In the genomic region with DNA sequence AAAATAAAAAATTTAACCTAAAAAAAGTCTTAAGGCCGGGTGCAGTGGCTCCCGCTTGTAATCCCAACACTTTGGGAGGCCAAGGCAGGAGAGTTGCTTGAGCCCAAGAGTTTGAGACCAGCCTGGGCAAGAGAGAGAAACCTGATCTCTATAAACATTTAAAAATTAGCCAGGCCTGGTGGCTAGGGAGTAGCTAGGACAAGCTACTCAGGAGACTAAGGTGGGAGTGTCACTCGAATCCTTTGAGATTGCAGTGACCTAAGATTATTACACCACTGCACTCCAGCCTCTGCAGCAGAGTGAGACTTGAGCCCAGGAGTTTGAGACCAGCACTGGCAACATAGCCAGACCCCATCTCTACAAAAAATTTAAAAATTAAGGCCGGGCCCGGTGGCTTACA, we compare ENCODE assay signal across 9 cellular contexts. TPM values are rescaled to one million over a fixed set of nuclear protein-coding genes. Genes with fewer than 3 reads are reported as not detected.
DNase-seq lines count a peak whose midpoint lies in the region; ATAC-seq, FAIRE-seq and TF ChIP-seq lines count a peak whose summit lies in the region.
"Had no signal": no experiment of that assay in that cellular context is flagged by ENCODE, and none has a peak within 500 bp of the region (broad histone marks: within the 10 kb centered on the region; RNA-seq: fewer than 3 reads in every experiment).

No MANE protein-coding gene starts in this region.

- H3K36me3 ChIP-seq in DND-41 (ENCODE audit: insufficient read depth, low read length) (peaks cover 40% of the 10 kb centered on the region), PC-3 (ENCODE audit: low read depth, low read length) (peaks cover 3% of the 10 kb centered on the region; the same call in 1 of the 2 replicates), pancreas (peaks cover 0 to 10% (median 9%) of the 10 kb centered on the region in 3 donors)

- CTCF ChIA-PET in PC-3 (lab: Charles Lee) = interaction anchor here (1.8 kb wide), 1 partner anchor 42 kb away, joined by 6 read pairs; no protein-coding TSS in a partner anchor

- H3K9me3 ChIP-seq in DND-41 (ENCODE audit: insufficient read depth, low read length, severe bottlenecking) (no peaks in the 10 kb centered on the region), PC-3 (ENCODE audit: low read length) (no peaks in the 10 kb centered on the region), pancreas (no peaks in the 10 kb centered on the region)

- H3K9ac ChIP-seq in DND-41 (ENCODE audit: low read depth, low read length) (peak overlapping the region; percentile 70), PC-3 (ENCODE audit: low read length) (peak overlapping the region; percentile 94)

- POLR2A ChIA-PET in PC-3 (lab: Charles Lee; ENCODE audit: unreplicated experiment) = no interaction called here

- H3K4me1 ChIP-seq in DND-41 (ENCODE audit: insufficient read depth, low read length) (peaks cover 56% of the 10 kb centered on the region), PC-3 (ENCODE audit: insufficient read depth, low read length) (peaks cover 10% of the 10 kb centered on the region; the same call in 1 of the 2 replicates), pancreas (peaks cover 6 to 25% (median 6%) of the 10 kb centered on the region in 3 donors)

- no peak for ATAC-seq in DND-41 (ENCODE audit: insufficient read depth, low read depth)
- peak; percentile 9; the same call in 1 of the 2 replicates for ATAC-seq in PC-3
- ATAC-seq in pancreas = no peak
- no peak for ATAC-seq in HG03439 (IDR thresholded peaks at IDR 0.05; ENCODE audit: unreplicated experiment)

- H3K27ac ChIP-seq in DND-41 (ENCODE audit: low read length) = peak overlapping the region; percentile 97
- H3K27ac ChIP-seq in PC-3 (ENCODE audit: low read length) = peak overlapping the region; percentile 86; the same call in 1 of the 2 replicates
- H3K27ac ChIP-seq in pancreas = peak overlapping the region in 1 of 4 donors; percentile 98

- H3K27me3 ChIP-seq in DND-41 (ENCODE audit: insufficient read depth, low read length, poor library complexity) (no peaks in the 10 kb centered on the region), PC-3 (ENCODE audit: low read length) (no peaks in the 10 kb centered on the region), pancreas (no peaks in the 10 kb centered on the region)

- peak overlapping the region; percentile 55 to 65; a peak in 3 of 4 replicates for H3K4me3 ChIP-seq in DND-41 (ENCODE audit: low read depth in 1 of 2, low read length in 2 of 2)
- peak overlapping the region; percentile 76 for H3K4me3 ChIP-seq in PC-3 (ENCODE audit: low read length)
- H3K4me3 ChIP-seq in epithelial cell of esophagus (ENCODE audit: low read length) = peak overlapping the region; percentile 99
- peak overlapping the region; percentile 47 to 84 (median 65) for H3K4me3 ChIP-seq in pancreas

- H2AFZ ChIP-seq in DND-41 (ENCODE audit: low read depth, low read length) = no peak overlapping the region
- H2AFZ ChIP-seq in PC-3 (ENCODE audit: low read length) = no peak overlapping the region

- H3K9me2 ChIP-seq in PC-3 (replicated peaks; ENCODE audit: low read length) = no peaks in the 10 kb centered on the region

- no peak for FAIRE-seq in pancreas (lab: Jason Lieb, UNC)

- DNase-seq in DND-41 (no peak), PC-3 (no peak), epithelial cell of esophagus (ENCODE audit: low read depth) (peak; percentile 18), pancreas (no peak), NCI-H82 treated with DMSO at 0.1 percent for 48 hours (lab: John Stamatoyannopoulos, UW; ENCODE audit: unreplicated experiment) (no peak), superior temporal gyrus (ENCODE audit: extremely low spot score) (no peak), NCI-H2196 treated with DMSO at 0.1 percent for 48 hours (lab: John Stamatoyannopoulos, UW; ENCODE audit: unreplicated experiment) (no peak)
- DNase-seq: RPMI8226 had no signal

- TF ChIP-seq CTCF in DND-41 (IDR thresholded peaks at IDR 0.05; ENCODE audit: borderline replicate concordance, extremely low read depth, low read length, poor library complexity, severe bottlenecking) = no peak
- TF ChIP-seq CTCF in PC-3 (conservative IDR thresholded peaks at IDR 0.05; ENCODE audit: low read depth, low read length) = no peak
- TF ChIP-seq CTCF in epithelial cell of esophagus (IDR thresholded peaks at IDR 0.05; ENCODE audit: insufficient read depth, low read depth, low read length, missing control alignments) = no peak
- no peak for TF ChIP-seq CTCF in pancreas (IDR thresholded peaks at IDR 0.05)

- no peaks in the 10 kb centered on the region for H3F3A ChIP-seq in PC-3 (ENCODE audit: low read length, unreplicated experiment)

- H3K4me2 ChIP-seq in DND-41 (ENCODE audit: insufficient read depth, low read length) = peak overlapping the region; percentile 80
- peak overlapping the region; percentile 96 for H3K4me2 ChIP-seq in PC-3 (ENCODE audit: low read length)

- WGBS in pancreas, 2 donors = 38 to 43% methylated on average over 5 of the region's 5 CpGs

- no TSS peak for BruUV-seq in PC-3 (replicated peaks; lab: Mats Ljungman, UMichigan)

- H3K79me2 ChIP-seq in DND-41 (ENCODE audit: insufficient read depth, low read length) (peaks cover 59% of the 10 kb centered on the region), PC-3 (ENCODE audit: low read length) (peaks cover 31% of the 10 kb centered on the region)

- intact Hi-C loops in PC-3 (cut with micrococcal nuclease) = loop anchor here (2.0 kb wide), 1 partner anchor 46 kb away; a partner anchor contains a TSS
- intact Hi-C loops in pancreas (cut with DNase I) = no loop called here

- H4K20me1 ChIP-seq in DND-41 (ENCODE audit: insufficient read depth, low read length) (peaks cover 13% of the 10 kb centered on the region), PC-3 (ENCODE audit: low read length) (no peaks in the 10 kb centered on the region)

RNA-seq across cellular contexts. Expression of a gene that starts 1.1 kb away (rescaled TPM):
- total RNA-seq in PC-3 (2014; rRNA removed) = 18.3 and 18.4 TPM in 2 replicates
- 10 to 100 TPM in 5 of 6 donors, 1 to 10 TPM in 1; 9.4 to 19.2 (median 13.1) TPM for total RNA-seq in pancreas
- 10 to 100 TPM; 11.3 to 12.4 TPM for polyA plus RNA-seq in pancreas

RNA-seq across cellular contexts. Expression of a gene that starts 42.6 kb away (rescaled TPM):
- total RNA-seq in PC-3 (2014; rRNA removed) (16.4 and 23.4 TPM in 2 replicates), pancreas (10 to 100 TPM in 2 of 6 donors, 1 to 10 TPM in 4; 3.3 to 32.3 (median 6.9) TPM)
- polyA plus RNA-seq in pancreas = 1 to 10 TPM; 4.0 to 6.0 TPM

RNA-seq across cellular contexts. Expression of a gene that starts 46.9 kb away (rescaled TPM):
- total RNA-seq in PC-3 (2014; rRNA removed) (158 and 198 TPM in 2 replicates), pancreas (100 to 1,000 TPM in 1 of 6 donors, 10 to 100 TPM in 5; 74.0 to 101 (median 83.8) TPM)
- polyA plus RNA-seq in pancreas = 10 to 100 TPM; 49.2 to 63.1 TPM

RNA-seq across cellular contexts. Expression of a gene that starts 52.9 kb away (rescaled TPM):
- total RNA-seq in PC-3 (2014; rRNA removed) = 3.8 and 4.4 TPM in 2 replicates
- 1 to 10 TPM; 1.5 to 5.7 (median 2.2) TPM for total RNA-seq in pancreas
- polyA plus RNA-seq in pancreas = 1 to 10 TPM; 4.5 to 7.5 TPM
